1 cellular context compared by ENCODE assay signal in the genomic region with DNA sequence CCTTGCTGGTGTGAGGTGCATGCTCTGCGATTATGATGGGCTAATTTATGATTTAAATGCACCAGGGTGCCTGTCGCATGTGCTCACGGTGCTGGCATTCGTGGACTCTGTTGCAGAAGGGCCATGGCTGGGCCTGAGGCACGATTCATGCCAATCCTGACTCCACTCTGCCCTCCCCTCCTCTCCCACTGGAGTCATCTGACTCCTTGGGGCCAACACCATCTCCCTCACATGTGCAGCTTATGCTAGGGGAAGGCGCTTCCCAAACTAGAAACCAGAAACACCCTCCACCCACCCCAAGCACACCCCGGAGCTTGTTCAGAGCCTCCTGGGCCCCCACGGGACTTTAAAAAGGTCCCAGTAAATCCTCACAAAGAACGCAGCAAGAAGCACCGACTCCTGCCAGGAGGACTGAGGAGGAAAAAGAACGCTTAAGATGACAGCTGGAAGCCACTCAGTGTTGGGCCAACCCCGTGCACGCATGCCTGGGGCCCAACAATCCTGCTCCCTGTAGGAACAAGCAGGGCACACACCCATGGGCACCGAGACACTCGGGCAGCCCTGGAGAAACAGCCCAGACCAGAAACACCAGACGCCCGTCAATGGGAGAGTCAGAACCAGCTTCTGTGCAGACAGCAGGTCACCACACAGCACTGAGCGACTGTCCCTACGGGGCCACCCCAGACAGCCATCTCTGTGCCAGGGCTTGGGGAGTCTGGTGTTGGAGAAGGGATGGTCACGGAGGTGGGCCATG.
TF ChIP-seq lines count a peak whose summit lies in the region.

No MANE protein-coding gene starts in this region.

TF ChIP-seq in A549, 52 proteins besides CTCF, POLR2A, EP300 and RAD21:
- TF ChIP-seq MAFK (IDR thresholded peaks at IDR 0.05; ENCODE audit: partially characterized antibody) (no peak), GATA3 (IDR thresholded peaks at IDR 0.05; ENCODE audit: borderline replicate concordance) (no peak), CBX2 (IDR thresholded peaks at IDR 0.05; ENCODE audit: borderline replicate concordance, low read depth) (no peak), CHD2 (IDR thresholded peaks at IDR 0.05; ENCODE audit: low read length, partially characterized antibody) (no peak)
- TF ChIP-seq, protein P1, sequence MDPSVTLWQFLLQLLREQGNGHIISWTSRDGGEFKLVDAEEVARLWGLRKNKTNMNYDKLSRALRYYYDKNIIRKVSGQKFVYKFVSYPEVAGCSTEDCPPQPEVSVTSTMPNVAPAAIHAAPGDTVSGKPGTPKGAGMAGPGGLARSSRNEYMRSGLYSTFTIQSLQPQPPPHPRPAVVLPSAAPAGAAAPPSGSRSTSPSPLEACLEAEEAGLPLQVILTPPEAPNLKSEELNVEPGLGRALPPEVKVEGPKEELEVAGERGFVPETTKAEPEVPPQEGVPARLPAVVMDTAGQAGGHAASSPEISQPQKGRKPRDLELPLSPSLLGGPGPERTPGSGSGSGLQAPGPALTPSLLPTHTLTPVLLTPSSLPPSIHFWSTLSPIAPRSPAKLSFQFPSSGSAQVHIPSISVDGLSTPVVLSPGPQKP (IDR thresholded peaks at IDR 0.05; ENCODE audit: low read depth, low read length) = no peak
- TF ChIP-seq, protein P2, sequence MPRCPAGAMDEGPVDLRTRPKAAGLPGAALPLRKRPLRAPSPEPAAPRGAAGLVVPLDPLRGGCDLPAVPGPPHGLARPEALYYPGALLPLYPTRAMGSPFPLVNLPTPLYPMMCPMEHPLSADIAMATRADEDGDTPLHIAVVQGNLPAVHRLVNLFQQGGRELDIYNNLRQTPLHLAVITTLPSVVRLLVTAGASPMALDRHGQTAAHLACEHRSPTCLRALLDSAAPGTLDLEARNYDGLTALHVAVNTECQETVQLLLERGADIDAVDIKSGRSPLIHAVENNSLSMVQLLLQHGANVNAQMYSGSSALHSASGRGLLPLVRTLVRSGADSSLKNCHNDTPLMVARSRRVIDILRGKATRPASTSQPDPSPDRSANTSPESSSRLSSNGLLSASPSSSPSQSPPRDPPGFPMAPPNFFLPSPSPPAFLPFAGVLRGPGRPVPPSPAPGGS (IDR thresholded peaks at IDR 0.05) = no peak
